In the genomic region with DNA sequence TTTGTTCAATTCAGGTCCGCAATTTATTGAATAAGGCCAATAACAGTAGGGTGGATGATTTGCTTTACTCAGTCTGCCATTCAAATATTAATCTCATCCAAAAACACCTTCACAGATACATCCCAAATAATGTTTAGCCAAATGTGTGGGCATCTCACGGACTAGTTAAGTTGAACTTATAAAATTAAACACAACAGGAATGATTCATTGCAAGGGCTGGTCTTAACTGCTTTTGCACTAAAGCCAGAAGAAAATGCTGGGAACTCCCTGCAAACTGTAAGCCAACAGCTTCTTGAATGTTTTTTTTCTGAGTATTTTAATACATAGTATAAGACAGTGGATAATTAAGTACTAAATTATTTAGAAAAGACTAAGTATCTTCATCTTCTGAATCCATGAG, we compare ENCODE assay signal across 17 cellular contexts.
"Had no signal": no experiment of that assay in that cellular context is flagged by ENCODE, and none has a peak within 500 bp of the region (broad histone marks: within the 10 kb centered on the region; RNA-seq: fewer than 3 reads in every experiment).

No MANE protein-coding gene starts in this region.

- H3K4me3 ChIP-seq: lower lobe of right lung had no signal

- H3K4me3 Mint-ChIP-seq: activated naive CD8-positive, alpha-beta T cell; activated T-cell treated with anti-CD3 and anti-CD28 coated beads, Interleukin-2, amount 50 U/mL, for 72 hours; mesothelial cell of epicardium; natural killer cell treated with Interleukin-12 subunit alpha and Interleukin-12 subunit beta and Interleukin-15 and Interleukin-18, amount 100 ng/mL, for 72 hours; stimulated activated naive CD8-positive, alpha-beta T cell treated with anti-CD3 and anti-CD28 coated beads, Interleukin-15, amount 100 ng/mL, for 72 hours; type B pancreatic cell had no signal

- H3K27ac ChIP-seq: brain microvascular endothelial cell, lower lobe of right lung, VCaP had no signal

- H3K9me3 Mint-ChIP-seq: stimulated activated naive CD8-positive, alpha-beta T cell treated with anti-CD3 and anti-CD28 coated beads, Interleukin-15, amount 100 ng/mL, for 72 hours had no signal

- H3K36me3 ChIP-seq: brain microvascular endothelial cell, lower lobe of right lung had no signal

- H3K36me3 Mint-ChIP-seq: activated naive CD8-positive, alpha-beta T cell; mesothelial cell of epicardium; natural killer cell treated with Interleukin-12 subunit alpha and Interleukin-12 subunit beta and Interleukin-15 and Interleukin-18, amount 100 ng/mL, for 72 hours; type B pancreatic cell had no signal

- H3K4me1 Mint-ChIP-seq: stimulated activated naive CD8-positive, alpha-beta T cell treated with anti-CD3 and anti-CD28 coated beads, Interleukin-15, amount 100 ng/mL, for 72 hours had no signal

- H3K4me1 ChIP-seq: lower lobe of right lung had no signal

- H3K27me3 Mint-ChIP-seq: activated naive CD8-positive, alpha-beta T cell; natural killer cell treated with Interleukin-12 subunit alpha and Interleukin-12 subunit beta and Interleukin-15 and Interleukin-18, amount 100 ng/mL, for 72 hours; stimulated activated naive CD8-positive, alpha-beta T cell treated with anti-CD3 and anti-CD28 coated beads, Interleukin-15, amount 100 ng/mL, for 72 hours; type B pancreatic cell had no signal

- DNase-seq: activated CD4-positive, alpha-beta T cell treated with anti-CD3 and anti-CD28 coated beads, Interleukin-2, amount 50 U/mL, for 4 hours; activated CD4-positive, CD25-positive, alpha-beta regulatory T cell treated with anti-CD3 and anti-CD28 coated beads, Interleukin-2, amount 50 U/mL, for 72 hours; activated gamma-delta T cell; activated T-cell treated with anti-CD3 and anti-CD28 coated beads, Interleukin-2, amount 50 U/mL, for 72 hours; amniotic stem cell; brain microvascular endothelial cell; central memory CD4-positive, alpha-beta T cell; lower lobe of right lung; occipital lobe; stimulated activated naive CD8-positive, alpha-beta T cell treated with anti-CD3 and anti-CD28 coated beads, Interleukin-15, amount 100 ng/mL, for 72 hours; SW 1271; T-helper 2 cell had no signal

- H3K27me3 ChIP-seq: brain microvascular endothelial cell had no signal

- H3K9me3 ChIP-seq: lower lobe of right lung had no signal

- H3K27ac Mint-ChIP-seq: activated naive CD8-positive, alpha-beta T cell; activated T-cell treated with anti-CD3 and anti-CD28 coated beads, Interleukin-2, amount 50 U/mL, for 72 hours; mesothelial cell of epicardium; natural killer cell treated with Interleukin-12 subunit alpha and Interleukin-12 subunit beta and Interleukin-15 and Interleukin-18, amount 100 ng/mL, for 72 hours; stimulated activated naive CD8-positive, alpha-beta T cell treated with anti-CD3 and anti-CD28 coated beads, Interleukin-15, amount 100 ng/mL, for 72 hours; type B pancreatic cell had no signal
